In the genomic region with DNA sequence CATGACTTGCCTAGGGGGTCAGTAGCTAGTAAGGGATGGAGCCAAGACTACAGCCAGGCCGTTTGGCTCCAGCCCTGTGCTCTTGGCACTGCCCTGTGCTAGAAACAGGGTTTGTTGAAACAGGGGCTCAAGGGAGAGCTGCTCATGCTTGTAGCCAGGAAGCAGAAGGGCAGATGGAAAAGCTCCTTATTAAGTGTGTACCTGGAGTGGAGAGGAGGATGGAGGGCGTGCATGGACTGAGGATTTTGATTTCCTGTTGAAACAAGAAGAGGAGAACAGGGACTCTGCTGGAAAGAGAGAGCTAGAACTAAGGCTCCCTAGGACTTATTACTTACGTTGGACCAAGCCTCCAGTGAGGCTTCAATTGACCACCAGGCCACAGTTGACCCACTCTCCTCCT, we compare ENCODE assay signal across 16 cellular contexts.
A peak's percentile ranks its signal among the peaks of the same experiment; 100 is the strongest.
DNase-seq lines count a peak whose midpoint lies in the region.
"Had no signal": no experiment of that assay in that cellular context is flagged by ENCODE, and none has a peak within 500 bp of the region (broad histone marks: within the 10 kb centered on the region; RNA-seq: fewer than 3 reads in every experiment).

No MANE protein-coding gene starts in this region.

- POLR2A ChIA-PET in activated CD4-positive, alpha-beta memory T cell treated with anti-CD3 and anti-CD28 coated beads for 36 hours (lab: Charles Lee) = interaction anchor here (1.1 to 1.2 kb wide), 4 partner anchors 31 to 146 kb away, joined by 3 to 5 read pairs (median 3); no protein-coding TSS in a partner anchor
- POLR2A ChIA-PET in activated CD4-positive, alpha-beta memory T cell treated with anti-CD3 and anti-CD28 coated beads, Interleukin-2, amount 10 ng/mL, durations not matched to agents 7 days and 5 days (lab: Charles Lee) = interaction anchor here (1.8 to 2.4 kb wide), 2 partner anchors 10 to 32 kb away, joined by 6 to 13 read pairs; no protein-coding TSS in a partner anchor

- H3K27ac Mint-ChIP-seq in activated CD4-positive, alpha-beta memory T cell treated with anti-CD3 and anti-CD28 coated beads for 36 hours = peak overlapping the region; percentile 76
- no peak overlapping the region for H3K27ac Mint-ChIP-seq in activated CD4-positive, alpha-beta memory T cell treated with anti-CD3 and anti-CD28 coated beads, Interleukin-2, amount 10 ng/mL, durations not matched to agents 7 days and 5 days
- H3K27ac Mint-ChIP-seq in activated T-helper 2 cell treated with anti-CD3 and anti-CD28 coated beads, Interferon-gamma antibody, Interleukin-2, Interleukin-4, amounts not matched to agents 10 μg/mL and 5 μg/mL and 100 μg/mL, durations not matched to agents 14 hours and 24 hours and 36 hours = peak overlapping the region; percentile 98
- H3K27ac Mint-ChIP-seq: CD4-positive, CD25-positive, alpha-beta regulatory T cell had no signal

- peaks cover 43% of the 10 kb centered on the region for H3K4me1 Mint-ChIP-seq in activated CD4-positive, alpha-beta memory T cell treated with anti-CD3 and anti-CD28 coated beads for 36 hours (ENCODE audit: low read depth)
- H3K4me1 Mint-ChIP-seq in activated CD4-positive, alpha-beta memory T cell treated with anti-CD3 and anti-CD28 coated beads, Interleukin-2, amount 10 ng/mL, durations not matched to agents 7 days and 5 days = peaks cover 48% of the 10 kb centered on the region
- peaks cover 68% of the 10 kb centered on the region for H3K4me1 Mint-ChIP-seq in activated T-helper 2 cell treated with anti-CD3 and anti-CD28 coated beads, Interferon-gamma antibody, Interleukin-2, Interleukin-4, amounts not matched to agents 10 μg/mL and 5 μg/mL and 100 μg/mL, durations not matched to agents 14 hours and 24 hours and 36 hours (ENCODE audit: low read depth)

- H3K36me3 Mint-ChIP-seq in activated CD4-positive, alpha-beta memory T cell treated with anti-CD3 and anti-CD28 coated beads for 36 hours = no peaks in the 10 kb centered on the region
- H3K36me3 Mint-ChIP-seq in activated CD4-positive, alpha-beta memory T cell treated with anti-CD3 and anti-CD28 coated beads, Interleukin-2, amount 10 ng/mL, durations not matched to agents 7 days and 5 days (ENCODE audit: low read depth) = no peaks in the 10 kb centered on the region
- H3K36me3 Mint-ChIP-seq in activated T-helper 2 cell treated with anti-CD3 and anti-CD28 coated beads, Interferon-gamma antibody, Interleukin-2, Interleukin-4, amounts not matched to agents 10 μg/mL and 5 μg/mL and 100 μg/mL, durations not matched to agents 14 hours and 24 hours and 36 hours (ENCODE audit: low read depth) = no peaks in the 10 kb centered on the region
- H3K36me3 Mint-ChIP-seq: CD4-positive, CD25-positive, alpha-beta regulatory T cell had no signal

- H3K9me3 Mint-ChIP-seq in activated CD4-positive, alpha-beta memory T cell treated with anti-CD3 and anti-CD28 coated beads for 36 hours = no peaks in the 10 kb centered on the region
- H3K9me3 Mint-ChIP-seq in activated CD4-positive, alpha-beta memory T cell treated with anti-CD3 and anti-CD28 coated beads, Interleukin-2, amount 10 ng/mL, durations not matched to agents 7 days and 5 days = no peaks in the 10 kb centered on the region
- H3K9me3 Mint-ChIP-seq in activated T-helper 2 cell treated with anti-CD3 and anti-CD28 coated beads, Interferon-gamma antibody, Interleukin-2, Interleukin-4, amounts not matched to agents 10 μg/mL and 5 μg/mL and 100 μg/mL, durations not matched to agents 14 hours and 24 hours and 36 hours = no peaks in the 10 kb centered on the region

- intact Hi-C loops in activated CD4-positive, alpha-beta memory T cell treated with anti-CD3 and anti-CD28 coated beads for 36 hours (cut with micrococcal nuclease) = loop anchor here (5.0 to 10.0 kb wide), 2 partner anchors 141 to 168 kb away; no protein-coding TSS in a partner anchor
- intact Hi-C loops in activated T-helper 2 cell treated with anti-CD3 and anti-CD28 coated beads, Interferon-gamma antibody, Interleukin-2, Interleukin-4, amounts not matched to agents 10 μg/mL and 5 μg/mL and 100 μg/mL, durations not matched to agents 14 hours and 24 hours and 36 hours (cut with micrococcal nuclease) = loop anchor here (5.0 to 10.0 kb wide), 6 partner anchors 78 to 1011 kb away; a partner anchor contains a TSS

- no peak for DNase-seq in activated CD4-positive, alpha-beta memory T cell treated with anti-CD3 and anti-CD28 coated beads for 36 hours
- DNase-seq in activated CD4-positive, alpha-beta memory T cell treated with anti-CD3 and anti-CD28 coated beads, Interleukin-2, amount 10 ng/mL, durations not matched to agents 7 days and 5 days = no peak
- DNase-seq in G401 (ENCODE audit: low spot score) = peak; percentile 8
- peak; percentile 7 to 70 for DNase-seq in NCI-H524 (lab: John Stamatoyannopoulos, UW)
- DNase-seq in activated T-helper 2 cell treated with anti-CD3 and anti-CD28 coated beads, Interferon-gamma antibody, Interleukin-2, Interleukin-4, amounts not matched to agents 10 μg/mL and 5 μg/mL and 100 μg/mL, durations not matched to agents 14 hours and 24 hours and 36 hours (ENCODE audit: low spot score) = no peak
- no peak for DNase-seq in RPMI8226
- DNase-seq in SKM-1 treated with dmso at 0.1 percent for 144 hours (lab: John Stamatoyannopoulos, UW; ENCODE audit: unreplicated experiment) = no peak
- DNase-seq: EL, MM.1S, NCI-H1048, NCI-H1436 treated with DMSO at 0.1 percent for 48 hours, NCI-H1930, NCI-H226, NCI-H510A treated with DMSO at 0.1 percent for 48 hours, SHP77 had no signal

- in situ Hi-C loops in G401 (cut with HindIII; ENCODE audit: low sequenced_read_pairs) = no loop called here

- H3K27me3 Mint-ChIP-seq in activated CD4-positive, alpha-beta memory T cell treated with anti-CD3 and anti-CD28 coated beads for 36 hours = no peaks in the 10 kb centered on the region
- H3K27me3 Mint-ChIP-seq in activated CD4-positive, alpha-beta memory T cell treated with anti-CD3 and anti-CD28 coated beads, Interleukin-2, amount 10 ng/mL, durations not matched to agents 7 days and 5 days = peaks cover 4% of the 10 kb centered on the region
- no peaks in the 10 kb centered on the region for H3K27me3 Mint-ChIP-seq in activated T-helper 2 cell treated with anti-CD3 and anti-CD28 coated beads, Interferon-gamma antibody, Interleukin-2, Interleukin-4, amounts not matched to agents 10 μg/mL and 5 μg/mL and 100 μg/mL, durations not matched to agents 14 hours and 24 hours and 36 hours (ENCODE audit: low read depth)
- H3K27me3 Mint-ChIP-seq: CD4-positive, CD25-positive, alpha-beta regulatory T cell had no signal

- CTCF ChIA-PET in activated CD4-positive, alpha-beta memory T cell treated with anti-CD3 and anti-CD28 coated beads for 36 hours (lab: Charles Lee) = interaction anchor here (0.9 to 2.8 kb wide), 10 partner anchors 10 to 396 kb away, joined by 3 to 14 read pairs (median 4); no protein-coding TSS in a partner anchor
- CTCF ChIA-PET in activated CD4-positive, alpha-beta memory T cell treated with anti-CD3 and anti-CD28 coated beads, Interleukin-2, amount 10 ng/mL, durations not matched to agents 7 days and 5 days (lab: Charles Lee) = interaction anchor here (0.9 to 1.7 kb wide), 3 partner anchors 10 to 78 kb away, joined by 3 to 9 read pairs (median 3); no protein-coding TSS in a partner anchor

- no peak overlapping the region for H3K4me3 Mint-ChIP-seq in activated CD4-positive, alpha-beta memory T cell treated with anti-CD3 and anti-CD28 coated beads for 36 hours
- no peak overlapping the region for H3K4me3 Mint-ChIP-seq in activated CD4-positive, alpha-beta memory T cell treated with anti-CD3 and anti-CD28 coated beads, Interleukin-2, amount 10 ng/mL, durations not matched to agents 7 days and 5 days
- peak overlapping the region; percentile 65 for H3K4me3 Mint-ChIP-seq in activated T-helper 2 cell treated with anti-CD3 and anti-CD28 coated beads, Interferon-gamma antibody, Interleukin-2, Interleukin-4, amounts not matched to agents 10 μg/mL and 5 μg/mL and 100 μg/mL, durations not matched to agents 14 hours and 24 hours and 36 hours (ENCODE audit: low read depth)

Comparison
In these comparisons a context has a peak if more than half of its experiments do, and no peak if none do; other contexts are left out.
1. DNase-seq: peak in G401 (single experiment) and NCI-H524 (2 of 2); none in activated CD4-positive, alpha-beta memory T cell treated with anti-CD3 and anti-CD28 coated beads for 36 hours (single experiment), activated CD4-positive, alpha-beta memory T cell treated with anti-CD3 and anti-CD28 coated beads, Interleukin-2, amount 10 ng/mL, durations not matched to agents 7 days and 5 days (single experiment), activated T-helper 2 cell treated with anti-CD3 and anti-CD28 coated beads, Interferon-gamma antibody, Interleukin-2, Interleukin-4, amounts not matched to agents 10 μg/mL and 5 μg/mL and 100 μg/mL, durations not matched to agents 14 hours and 24 hours and 36 hours (single experiment), RPMI8226 (single experiment) and SKM-1 treated with dmso at 0.1 percent for 144 hours (single experiment).